1 cellular context compared by ENCODE assay signal in genomic region chr16:75252946-75253911, GRCh38.
TF ChIP-seq lines count a peak whose summit lies in the region.

No MANE protein-coding gene starts in this region.

TF ChIP-seq in HepG2, 621 proteins besides CTCF, POLR2A, EP300 and RAD21:
- TF ChIP-seq ELF1 (CRISPR knock-in tag; IDR thresholded peaks at IDR 0.05) (no peak), MAZ (IDR thresholded peaks at IDR 0.05; ENCODE audit: borderline replicate concordance, low read depth, low read length) (no peak), MAZ (CRISPR knock-in tag; IDR thresholded peaks at IDR 0.05; ENCODE audit: low read depth) (no peak), BORCS8-MEF2B (CRISPR knock-in tag; IDR thresholded peaks at IDR 0.05) (0 out of 2 replicates have a peak, but pooled peaks have one; percentile 19), HNRNPL (IDR thresholded peaks at IDR 0.05; ENCODE audit: low read depth, low read length) (peak; percentile 87), CREBL2 (CRISPR knock-in tag; IDR thresholded peaks at IDR 0.05; ENCODE audit: borderline replicate concordance) (no peak), TRIM24 (CRISPR knock-in tag; IDR thresholded peaks at IDR 0.05) (no peak), HMGA1 (CRISPR knock-in tag; conservative IDR thresholded peaks at IDR 0.05) (no peak), AGO2 (optimal IDR thresholded peaks at IDR 0.05; ENCODE audit: low read depth, low read length) (peak; percentile 77)
- TF ChIP-seq, protein P1, sequence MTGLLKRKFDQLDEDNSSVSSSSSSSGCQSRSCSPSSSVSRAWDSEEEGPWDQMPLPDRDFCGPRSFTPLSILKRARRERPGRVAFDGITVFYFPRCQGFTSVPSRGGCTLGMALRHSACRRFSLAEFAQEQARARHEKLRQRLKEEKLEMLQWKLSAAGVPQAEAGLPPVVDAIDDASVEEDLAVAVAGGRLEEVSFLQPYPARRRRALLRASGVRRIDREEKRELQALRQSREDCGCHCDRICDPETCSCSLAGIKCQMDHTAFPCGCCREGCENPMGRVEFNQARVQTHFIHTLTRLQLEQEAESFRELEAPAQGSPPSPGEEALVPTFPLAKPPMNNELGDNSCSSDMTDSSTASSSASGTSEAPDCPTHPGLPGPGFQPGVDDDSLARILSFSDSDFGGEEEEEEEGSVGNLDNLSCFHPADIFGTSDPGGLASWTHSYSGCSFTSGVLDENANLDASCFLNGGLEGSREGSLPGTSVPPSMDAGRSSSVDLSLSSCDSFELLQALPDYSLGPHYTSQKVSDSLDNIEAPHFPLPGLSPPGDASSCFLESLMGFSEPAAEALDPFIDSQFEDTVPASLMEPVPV (CRISPR knock-in tag; IDR thresholded peaks at IDR 0.05): 0 out of 2 replicates have a peak, but pooled peaks have one; percentile 23
- TF ChIP-seq, protein P2, sequence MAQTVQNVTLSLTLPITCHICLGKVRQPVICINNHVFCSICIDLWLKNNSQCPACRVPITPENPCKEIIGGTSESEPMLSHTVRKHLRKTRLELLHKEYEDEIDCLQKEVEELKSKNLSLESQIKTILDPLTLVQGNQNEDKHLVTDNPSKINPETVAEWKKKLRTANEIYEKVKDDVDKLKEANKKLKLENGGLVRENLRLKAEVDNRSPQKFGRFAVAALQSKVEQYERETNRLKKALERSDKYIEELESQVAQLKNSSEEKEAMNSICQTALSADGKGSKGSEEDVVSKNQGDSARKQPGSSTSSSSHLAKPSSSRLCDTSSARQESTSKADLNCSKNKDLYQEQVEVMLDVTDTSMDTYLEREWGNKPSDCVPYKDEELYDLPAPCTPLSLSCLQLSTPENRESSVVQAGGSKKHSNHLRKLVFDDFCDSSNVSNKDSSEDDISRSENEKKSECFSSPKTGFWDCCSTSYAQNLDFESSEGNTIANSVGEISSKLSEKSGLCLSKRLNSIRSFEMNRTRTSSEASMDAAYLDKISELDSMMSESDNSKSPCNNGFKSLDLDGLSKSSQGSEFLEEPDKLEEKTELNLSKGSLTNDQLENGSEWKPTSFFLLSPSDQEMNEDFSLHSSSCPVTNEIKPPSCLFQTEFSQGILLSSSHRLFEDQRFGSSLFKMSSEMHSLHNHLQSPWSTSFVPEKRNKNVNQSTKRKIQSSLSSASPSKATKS (CRISPR knock-in tag; IDR thresholded peaks at IDR 0.05): no peak
